12 cellular contexts compared by ENCODE assay signal in genomic region chr17:57548421-57549385, GRCh38.
DNase-seq lines count a peak whose midpoint lies in the region; ATAC-seq, FAIRE-seq and TF ChIP-seq lines count a peak whose summit lies in the region.
"Had no signal": no experiment of that assay in that cellular context is flagged by ENCODE, and none has a peak within 500 bp of the region (broad histone marks: within the 10 kb centered on the region; RNA-seq: fewer than 3 reads in every experiment).

No MANE protein-coding gene starts in this region.

- intact Hi-C loops in endothelial cell of umbilical vein (cut with micrococcal nuclease), result no loop called here

- no TSS peak for BruUV-seq in endothelial cell of umbilical vein (replicated peaks; lab: Mats Ljungman, UMichigan)

- dilution Hi-C loops in endothelial cell of umbilical vein (cut with MboI; ENCODE audit: extremely low pct_ligation_motif_present, low sequenced_read_pairs), result no loop called here

- H3K4me1 ChIP-seq in DOHH2 (ENCODE audit: control insufficient read depth, low read length) (peaks cover 98% of the 10 kb centered on the region), OCI-LY1 (ENCODE audit: insufficient read depth, low read length, severe bottlenecking) (peaks cover 97% of the 10 kb centered on the region), endothelial cell of umbilical vein (ENCODE audit: control insufficient read depth, extremely low read depth, insufficient read depth, low read length) (peaks cover 3% of the 10 kb centered on the region)
- H3K4me1 ChIP-seq: suprapubic skin had no signal

- TF ChIP-seq CTCF in DOHH2 (IDR thresholded peaks at IDR 0.05; ENCODE audit: low read depth, low read length, poor library complexity, severe bottlenecking) (no peak), OCI-LY1 (IDR thresholded peaks at IDR 0.05; ENCODE audit: low read length) (no peak), endothelial cell of umbilical vein (IDR thresholded peaks at IDR 0.05; ENCODE audit: extremely low read depth in 1 of 2, insufficient read depth in 1 of 2, low read depth in 1 of 2, low read length in 2 of 2) (no peak), nephron progenitor cell (IDR thresholded peaks at IDR 0.05) (no peak)

- H3K79me2 ChIP-seq in DOHH2 (ENCODE audit: control insufficient read depth, low read length) (peaks cover 57% of the 10 kb centered on the region), OCI-LY1 (ENCODE audit: insufficient read depth, low read length) (peaks cover 10% of the 10 kb centered on the region), endothelial cell of umbilical vein (ENCODE audit: control insufficient read depth, insufficient read depth, low read length) (no peaks in the 10 kb centered on the region)

- no peaks in the 10 kb centered on the region for H3K9me1 ChIP-seq in endothelial cell of umbilical vein (replicated peaks; ENCODE audit: control insufficient read depth, extremely low read depth, insufficient read depth, low read length)

- peak overlapping the region; percentile 88 for H3K4me3 ChIP-seq in DOHH2 (ENCODE audit: low read length)
- peak overlapping the region; percentile 85 for H3K4me3 ChIP-seq in OCI-LY1 (ENCODE audit: low read depth, low read length, poor library complexity, severe bottlenecking)
- H3K4me3 ChIP-seq in endothelial cell of umbilical vein (replicated peaks in 1 of 3; ENCODE audit: insufficient read depth in 1 of 3, low read depth in 1 of 3, low read length in 3 of 3), result no peak overlapping the region
- H3K4me3 ChIP-seq: suprapubic skin had no signal

- H3K4me3 Mint-ChIP-seq in nephron progenitor cell, result peak overlapping the region; percentile 50
- H3K4me3 Mint-ChIP-seq: immature natural killer cell had no signal

- H3K27ac ChIP-seq in DOHH2 (ENCODE audit: low read depth, low read length) (peak overlapping the region; percentile 98), OCI-LY1 (ENCODE audit: low read depth, low read length, poor library complexity, severe bottlenecking) (peak overlapping the region; percentile 99), endothelial cell of umbilical vein (ENCODE audit: insufficient read depth, low read depth, low read length) (no peak overlapping the region)
- H3K27ac ChIP-seq: suprapubic skin had no signal

- H3K4me2 ChIP-seq in DOHH2 (ENCODE audit: low read length) (peak overlapping the region; percentile 93), OCI-LY1 (ENCODE audit: low read length) (peak overlapping the region; percentile 96), endothelial cell of umbilical vein (ENCODE audit: insufficient read depth, low read length) (no peak overlapping the region)

- FAIRE-seq in endothelial cell of umbilical vein (lab: Jason Lieb, UNC), result peak; percentile 84
- no peak for FAIRE-seq in H54 (lab: Jason Lieb, UNC)

- DNase-seq in endothelial cell of umbilical vein (ENCODE audit: low read depth, low spot score), result peak; percentile 39
- peak; percentile 80 for DNase-seq in nephron progenitor cell
- no peak for DNase-seq in nucleus accumbens (lab: John Stamatoyannopoulos, UW)
- DNase-seq in AML-193 (lab: John Stamatoyannopoulos, UW), result no peak
- no peak for DNase-seq in H54 (ENCODE audit: insufficient read length, low spot score)
- DNase-seq: amygdala, immature natural killer cell, NCI-H1105 had no signal

- H3K9me3 ChIP-seq in DOHH2 (ENCODE audit: control insufficient read depth, insufficient read depth, low read length) (no peaks in the 10 kb centered on the region), OCI-LY1 (ENCODE audit: low read length) (no peaks in the 10 kb centered on the region), endothelial cell of umbilical vein (replicated peaks; ENCODE audit: control insufficient read depth, insufficient read depth, low read length) (no peaks in the 10 kb centered on the region)
- H3K9me3 ChIP-seq: suprapubic skin had no signal

- POLR2A ChIA-PET in endothelial cell of umbilical vein (lab: Charles Lee), result no interaction called here

- peak overlapping the region; percentile 97 for H3K27ac Mint-ChIP-seq in nephron progenitor cell
- H3K27ac Mint-ChIP-seq: immature natural killer cell had no signal

- H3K36me3 Mint-ChIP-seq in nephron progenitor cell (ENCODE audit: low read depth), result no peaks in the 10 kb centered on the region
- H3K36me3 Mint-ChIP-seq: immature natural killer cell had no signal

- CTCF ChIA-PET in endothelial cell of umbilical vein (lab: Charles Lee), result interaction anchor here (0.6 to 3.0 kb wide), 5 partner anchors 11 to 306 kb away, joined by 3 to 12 read pairs (median 4); no protein-coding TSS in a partner anchor

- no peak for ATAC-seq in GM21360 (IDR thresholded peaks at IDR 0.05; ENCODE audit: unreplicated experiment)

- H2AFZ ChIP-seq in OCI-LY1 (ENCODE audit: low read length) (no peak overlapping the region), endothelial cell of umbilical vein (ENCODE audit: low read depth, low read length) (no peak overlapping the region)

- H3K27me3 Mint-ChIP-seq in nephron progenitor cell (ENCODE audit: low read depth, poor library complexity), result peaks cover 3% of the 10 kb centered on the region

- H3F3A ChIP-seq in DOHH2 (ENCODE audit: control insufficient read depth, insufficient read depth) (peaks cover 41% of the 10 kb centered on the region), OCI-LY1 (ENCODE audit: insufficient read depth, low read length) (no peaks in the 10 kb centered on the region)

- no peaks in the 10 kb centered on the region for H3K9me3 Mint-ChIP-seq in nephron progenitor cell
- H3K9me3 Mint-ChIP-seq: immature natural killer cell had no signal

- H4K20me1 ChIP-seq in DOHH2 (ENCODE audit: control insufficient read depth, insufficient read depth, low read depth, low read length) (no peaks in the 10 kb centered on the region), OCI-LY1 (ENCODE audit: insufficient read depth, low read length) (no peaks in the 10 kb centered on the region), endothelial cell of umbilical vein (replicated peaks; ENCODE audit: control insufficient read depth, extremely low read depth, insufficient read depth, low read length) (no peaks in the 10 kb centered on the region)

- H3K9ac ChIP-seq in OCI-LY1 (ENCODE audit: low read length) (peak overlapping the region; percentile 99), endothelial cell of umbilical vein (replicated peaks; ENCODE audit: extremely low read depth, insufficient read depth, low read length) (no peak overlapping the region)

- H3K9me2 ChIP-seq in DOHH2 (replicated peaks; ENCODE audit: control insufficient read depth, low read length) (no peaks in the 10 kb centered on the region), OCI-LY1 (ENCODE audit: low read depth, low read length) (no peaks in the 10 kb centered on the region)

- H3K4me1 Mint-ChIP-seq in nephron progenitor cell, result peaks cover 100% of the 10 kb centered on the region

- TF ChIP-seq POLR2A in endothelial cell of umbilical vein (IDR thresholded peaks at IDR 0.05; ENCODE audit: low read depth, low read length) (no peak), H54 (IDR thresholded peaks at IDR 0.05; ENCODE audit: low read depth, low read length) (no peak)

- H3K27me3 ChIP-seq in DOHH2 (ENCODE audit: control insufficient read depth, low read length), result no peaks in the 10 kb centered on the region
- no peaks in the 10 kb centered on the region for H3K27me3 ChIP-seq in OCI-LY1 (ENCODE audit: insufficient read depth, low read length)
- no peaks in the 10 kb centered on the region for H3K27me3 ChIP-seq in endothelial cell of umbilical vein (ENCODE audit: control insufficient read depth in 2 of 2, insufficient read depth in 2 of 2, low read length in 2 of 2)
- H3K27me3 ChIP-seq: suprapubic skin had no signal

- H3K36me3 ChIP-seq in DOHH2 (ENCODE audit: control insufficient read depth, low read length), result peaks cover 31% of the 10 kb centered on the region
- H3K36me3 ChIP-seq in OCI-LY1 (ENCODE audit: insufficient read depth, low read length), result peaks cover 25% of the 10 kb centered on the region; the same call in 1 of the 2 replicates
- H3K36me3 ChIP-seq in endothelial cell of umbilical vein (ENCODE audit: control insufficient read depth in 2 of 2, extremely low read depth in 1 of 2, insufficient read depth in 2 of 2, low read length in 2 of 2), result no peaks in the 10 kb centered on the region
- H3K36me3 ChIP-seq: suprapubic skin had no signal

TF ChIP-seq in endothelial cell of umbilical vein, 7 proteins besides CTCF, POLR2A, EP300 and RAD21:
- TF ChIP-seq FOS (IDR thresholded peaks at IDR 0.05; ENCODE audit: borderline replicate concordance, insufficient read depth, low read length) (no peak), EZH2 (IDR thresholded peaks at IDR 0.05; ENCODE audit: borderline replicate concordance, low read depth, low read length, severe bottlenecking) (no peak), JUN (IDR thresholded peaks at IDR 0.05; ENCODE audit: borderline replicate concordance, insufficient read depth, insufficient read length, low read depth) (no peak), GATA2 (IDR thresholded peaks at IDR 0.05; ENCODE audit: insufficient read depth, insufficient read length, low read depth, low read length) (no peak), MYC (IDR thresholded peaks at IDR 0.05; ENCODE audit: low read depth, low read length) (no peak), POLR2AphosphoS5 (IDR thresholded peaks at IDR 0.05; ENCODE audit: insufficient read depth, low read depth, low read length) (no peak)
- TF ChIP-seq, protein P1, sequence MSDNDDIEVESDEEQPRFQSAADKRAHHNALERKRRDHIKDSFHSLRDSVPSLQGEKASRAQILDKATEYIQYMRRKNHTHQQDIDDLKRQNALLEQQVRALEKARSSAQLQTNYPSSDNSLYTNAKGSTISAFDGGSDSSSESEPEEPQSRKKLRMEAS (IDR thresholded peaks at IDR 0.05; ENCODE audit: insufficient read depth, insufficient read length), result no peak

Comparison
In these comparisons a context has a peak if more than half of its experiments do, and no peak if none do; other contexts are left out.
1. H3K4me3 ChIP-seq: peak in DOHH2 (single experiment) and OCI-LY1 (single experiment); none in endothelial cell of umbilical vein (0 of 3).
2. DNase-seq: peak in endothelial cell of umbilical vein (single experiment) and nephron progenitor cell (single experiment); none in nucleus accumbens (0 of 56), AML-193 (0 of 2) and H54 (single experiment).